ENCODE assay signal across 1 cellular context in genomic region chrX:19699151-19699550, GRCh38.
TF ChIP-seq lines count a peak whose summit lies in the region.

No MANE protein-coding gene starts in this region.

TF ChIP-seq in A549, 52 proteins besides CTCF, POLR2A, EP300 and RAD21 (continued from another document):
- TF ChIP-seq ATOH8 (CRISPR knock-in tag; IDR thresholded peaks at IDR 0.05; ENCODE audit: low read depth) (no peak), RCOR1 (IDR thresholded peaks at IDR 0.05; ENCODE audit: low read depth, low read length) (no peak), CEBPB (IDR thresholded peaks at IDR 0.05) (no peak), FOXS1 (CRISPR knock-in tag; IDR thresholded peaks at IDR 0.05) (no peak)
